ENCODE assay signal across 1 cellular context in the genomic region with DNA sequence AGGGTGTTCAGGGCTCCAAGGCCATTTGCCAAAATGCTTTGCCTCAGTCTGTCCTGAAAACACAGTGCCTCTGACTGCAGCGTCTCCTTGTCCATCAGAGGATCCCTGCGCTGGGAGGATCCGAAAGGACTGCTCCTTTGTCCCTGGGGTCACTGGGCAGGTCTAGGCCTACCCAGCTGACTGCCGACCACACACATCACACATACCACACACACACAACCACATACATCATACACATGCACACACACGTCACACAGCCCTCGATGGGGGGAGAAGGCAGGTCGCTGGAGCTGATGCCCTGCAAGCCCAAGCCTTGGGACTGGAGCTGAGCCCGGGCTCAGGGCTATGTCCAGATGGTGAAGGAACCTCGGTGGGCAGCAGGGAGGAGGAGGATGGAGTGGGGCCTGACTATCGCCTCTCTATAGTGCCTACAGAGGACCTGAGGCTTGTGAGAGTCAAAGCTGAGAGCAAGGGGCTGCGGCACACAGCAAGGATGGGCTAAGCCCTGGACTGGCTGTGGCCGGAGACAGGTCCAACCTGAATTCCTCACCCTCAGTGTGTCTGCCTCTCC.
TF ChIP-seq lines count a peak whose summit lies in the region.

No MANE protein-coding gene starts in this region.

TF ChIP-seq in HepG2, 621 proteins besides CTCF, POLR2A, EP300 and RAD21:
- TF ChIP-seq ZNF20 (CRISPR knock-in tag; IDR thresholded peaks at IDR 0.05) = no peak
- no peak for TF ChIP-seq DNMT1 (CRISPR knock-in tag; IDR thresholded peaks at IDR 0.05)
- TF ChIP-seq ZNF703 (CRISPR knock-in tag; IDR thresholded peaks at IDR 0.05; ENCODE audit: borderline replicate concordance) = no peak
- TF ChIP-seq CREB1 (IDR thresholded peaks at IDR 0.05) = peak; percentile 26; the same call in 1 of the 2 replicates
- TF ChIP-seq CREB1 (CRISPR knock-in tag; IDR thresholded peaks at IDR 0.05) = no peak
